Comparison of ENCODE assay signal across 10 cellular contexts in the genomic region with DNA sequence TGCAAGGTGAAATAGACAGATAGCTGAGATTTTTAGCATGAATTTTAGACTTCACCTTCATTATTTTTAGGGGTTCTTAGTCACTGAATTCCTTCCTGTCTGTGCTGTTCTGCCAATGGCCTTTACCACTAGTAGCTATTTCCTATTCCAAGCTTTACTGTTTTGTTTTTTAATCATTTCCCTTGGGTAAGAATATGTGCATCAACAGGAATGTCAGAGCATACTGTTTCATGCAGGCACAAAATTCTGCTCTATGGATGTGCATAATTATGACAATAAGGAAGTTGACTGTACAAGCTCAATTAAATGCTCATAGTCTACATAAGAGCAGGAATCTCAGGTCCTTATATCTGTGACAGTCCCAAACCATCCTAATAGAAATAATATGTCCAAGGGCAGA. TPM values are rescaled to one million over a fixed set of nuclear protein-coding genes. Genes with fewer than 3 reads are reported as not detected.
DNase-seq lines count a peak whose midpoint lies in the region; ATAC-seq and TF ChIP-seq lines count a peak whose summit lies in the region.
"Had no signal": no experiment of that assay in that cellular context is flagged by ENCODE, and none has a peak within 500 bp of the region (broad histone marks: within the 10 kb centered on the region; RNA-seq: fewer than 3 reads in every experiment).

No MANE protein-coding gene starts in this region.

- peaks cover 80% of the 10 kb centered on the region for H3K4me1 Mint-ChIP-seq in activated CD4-positive, alpha-beta T cell treated with anti-CD3 and anti-CD28 coated beads, Interleukin-2, amount 10 ng/mL, durations not matched to agents 7 days and 5 days
- H3K4me1 Mint-ChIP-seq in activated CD8-positive, alpha-beta T cell treated with anti-CD3 and anti-CD28 coated beads, Interleukin-2, amount 10 ng/mL, durations not matched to agents 7 days and 5 days (ENCODE audit: low read depth): peaks cover 82% of the 10 kb centered on the region
- peaks cover 63 to 71% of the 10 kb centered on the region in 2 donors for H3K4me1 Mint-ChIP-seq in immature natural killer cell

- H3K36me3 ChIP-seq in thoracic aorta: peaks cover 13% of the 10 kb centered on the region

- DNase-seq in activated CD4-positive, alpha-beta T cell treated with anti-CD3 and anti-CD28 coated beads, Interleukin-2, amount 10 ng/mL, durations not matched to agents 7 days and 5 days: no peak
- DNase-seq in activated CD4-positive, alpha-beta T cell treated with anti-CD3 and anti-CD28 coated beads for 48 hours: no peak
- DNase-seq in activated CD8-positive, alpha-beta T cell treated with anti-CD3 and anti-CD28 coated beads, Interleukin-2, amount 10 ng/mL, durations not matched to agents 7 days and 5 days: no peak
- DNase-seq in immature natural killer cell: no peak
- DNase-seq in thoracic aorta (ENCODE audit: low spot score): no peak
- no peak for DNase-seq in NCI-H2081 treated with DMSO at 0.1 percent for 48 hours (lab: John Stamatoyannopoulos, UW)
- DNase-seq in RPMI8226: no peak
- no peak for DNase-seq in NOMO-1 treated with DMSO at 0.1 percent for 48 hours (lab: John Stamatoyannopoulos, UW; ENCODE audit: unreplicated experiment)
- DNase-seq: kidney, NCI-H1930 had no signal

- H3K4me3 Mint-ChIP-seq in activated CD4-positive, alpha-beta T cell treated with anti-CD3 and anti-CD28 coated beads, Interleukin-2, amount 10 ng/mL, durations not matched to agents 7 days and 5 days: peak overlapping the region; percentile 91
- peak overlapping the region; percentile 94 for H3K4me3 Mint-ChIP-seq in activated CD8-positive, alpha-beta T cell treated with anti-CD3 and anti-CD28 coated beads, Interleukin-2, amount 10 ng/mL, durations not matched to agents 7 days and 5 days
- peak overlapping the region; percentile 20 to 95 (median 94) for H3K4me3 Mint-ChIP-seq in immature natural killer cell

- CTCF ChIA-PET in activated CD4-positive, alpha-beta T cell treated with anti-CD3 and anti-CD28 coated beads, Interleukin-2, amount 10 ng/mL, durations not matched to agents 7 days and 5 days (lab: Charles Lee): interaction anchor here (1.2 to 3.4 kb wide), 14 partner anchors 9 to 168 kb away, joined by 3 to 22 read pairs (median 6); no protein-coding TSS in a partner anchor
- CTCF ChIA-PET in activated CD8-positive, alpha-beta T cell treated with anti-CD3 and anti-CD28 coated beads, Interleukin-2, amount 10 ng/mL, durations not matched to agents 7 days and 5 days (lab: Charles Lee): interaction anchor here (0.7 to 18.3 kb wide), 19 partner anchors 9 to 237 kb away, joined by 3 to 555 read pairs (median 8); no protein-coding TSS in a partner anchor

- POLR2A ChIA-PET in activated CD4-positive, alpha-beta T cell treated with anti-CD3 and anti-CD28 coated beads, Interleukin-2, amount 10 ng/mL, durations not matched to agents 7 days and 5 days (lab: Charles Lee): interaction anchor here (1.2 kb wide), 1 partner anchor 10 kb away, joined by 5 read pairs; no protein-coding TSS in a partner anchor
- POLR2A ChIA-PET in activated CD8-positive, alpha-beta T cell treated with anti-CD3 and anti-CD28 coated beads, Interleukin-2, amount 10 ng/mL, durations not matched to agents 7 days and 5 days (lab: Charles Lee): interaction anchor here (0.7 to 5.5 kb wide), 9 partner anchors 9 to 167 kb away, joined by 3 to 45 read pairs (median 6); no protein-coding TSS in a partner anchor

- peaks cover 71% of the 10 kb centered on the region for H3K36me3 Mint-ChIP-seq in activated CD4-positive, alpha-beta T cell treated with anti-CD3 and anti-CD28 coated beads, Interleukin-2, amount 10 ng/mL, durations not matched to agents 7 days and 5 days (ENCODE audit: low read depth)
- peaks cover 75% of the 10 kb centered on the region for H3K36me3 Mint-ChIP-seq in activated CD8-positive, alpha-beta T cell treated with anti-CD3 and anti-CD28 coated beads, Interleukin-2, amount 10 ng/mL, durations not matched to agents 7 days and 5 days (ENCODE audit: low read depth)
- peaks cover 33 to 50% (median 39%) of the 10 kb centered on the region in 3 donors for H3K36me3 Mint-ChIP-seq in immature natural killer cell

- H3K9me3 ChIP-seq in thoracic aorta: no peaks in the 10 kb centered on the region

- H3K4me3 ChIP-seq in thoracic aorta: peak overlapping the region; percentile 55

- no peak for TF ChIP-seq CTCF in thoracic aorta (IDR thresholded peaks at IDR 0.05)

- H3K9me3 Mint-ChIP-seq in activated CD4-positive, alpha-beta T cell treated with anti-CD3 and anti-CD28 coated beads, Interleukin-2, amount 10 ng/mL, durations not matched to agents 7 days and 5 days: no peaks in the 10 kb centered on the region
- H3K9me3 Mint-ChIP-seq in activated CD8-positive, alpha-beta T cell treated with anti-CD3 and anti-CD28 coated beads, Interleukin-2, amount 10 ng/mL, durations not matched to agents 7 days and 5 days (ENCODE audit: insufficient read depth): no peaks in the 10 kb centered on the region
- H3K9me3 Mint-ChIP-seq in immature natural killer cell: peaks cover 0 to under 1% (median 0%) of the 10 kb centered on the region in 6 donors

- H3K27me3 ChIP-seq in thoracic aorta (replicated peaks; ENCODE audit: insufficient read depth): no peaks in the 10 kb centered on the region

- peak overlapping the region; percentile 98 for H3K27ac Mint-ChIP-seq in activated CD4-positive, alpha-beta T cell treated with anti-CD3 and anti-CD28 coated beads, Interleukin-2, amount 10 ng/mL, durations not matched to agents 7 days and 5 days
- peak overlapping the region; percentile 69 for H3K27ac Mint-ChIP-seq in activated CD8-positive, alpha-beta T cell treated with anti-CD3 and anti-CD28 coated beads, Interleukin-2, amount 10 ng/mL, durations not matched to agents 7 days and 5 days
- H3K27ac Mint-ChIP-seq in immature natural killer cell: peak overlapping the region in 4 of 6 donors; percentile 50 to 92 (median 76)

- no peak for ATAC-seq in activated CD8-positive, alpha-beta T cell treated with anti-CD3 and anti-CD28 coated beads, Interleukin-2, amount 10 ng/mL, durations not matched to agents 7 days and 5 days
- no peak for ATAC-seq in thoracic aorta (ENCODE audit: insufficient number of reproducible peaks, low FRiP score, low read depth)

- no peaks in the 10 kb centered on the region for H3K27me3 Mint-ChIP-seq in activated CD4-positive, alpha-beta T cell treated with anti-CD3 and anti-CD28 coated beads, Interleukin-2, amount 10 ng/mL, durations not matched to agents 7 days and 5 days
- no peaks in the 10 kb centered on the region for H3K27me3 Mint-ChIP-seq in activated CD8-positive, alpha-beta T cell treated with anti-CD3 and anti-CD28 coated beads, Interleukin-2, amount 10 ng/mL, durations not matched to agents 7 days and 5 days (ENCODE audit: low read depth)
- peaks cover 24 to 69% (median 55%) of the 10 kb centered on the region in 3 donors for H3K27me3 Mint-ChIP-seq in immature natural killer cell (ENCODE audit: low read depth in 3 of 3)

- peak overlapping the region in 1 of 2 donors; percentile 20 for H3K27ac ChIP-seq in thoracic aorta

- peaks cover 7 to 60% of the 10 kb centered on the region in 2 donors for H3K4me1 ChIP-seq in thoracic aorta (ENCODE audit: control insufficient read depth in 1 of 2, low read depth in 2 of 2)

RNA-seq across cellular contexts. Expression of a gene that starts 5.0 kb away (rescaled TPM):
- total RNA-seq in activated CD4-positive, alpha-beta T cell treated with anti-CD3 and anti-CD28 coated beads, Interleukin-2, amount 10 ng/mL, durations not matched to agents 7 days and 5 days: 10 to 100 TPM; 41.8 to 43.9 TPM
- 10 to 100 TPM; 29.6 to 34.5 TPM for total RNA-seq in activated CD8-positive, alpha-beta T cell treated with anti-CD3 and anti-CD28 coated beads, Interleukin-2, amount 10 ng/mL, durations not matched to agents 7 days and 5 days
- polyA plus RNA-seq in immature natural killer cell: 100 to 1,000 TPM in 2 of 3 donors, 10 to 100 TPM in 1; 55.8 to 118 (median 117) TPM
- total RNA-seq in thoracic aorta: 10 to 100 TPM; 21.9 to 26.3 TPM
